Comparison of ENCODE assay signal across 16 cellular contexts in the genomic region with DNA sequence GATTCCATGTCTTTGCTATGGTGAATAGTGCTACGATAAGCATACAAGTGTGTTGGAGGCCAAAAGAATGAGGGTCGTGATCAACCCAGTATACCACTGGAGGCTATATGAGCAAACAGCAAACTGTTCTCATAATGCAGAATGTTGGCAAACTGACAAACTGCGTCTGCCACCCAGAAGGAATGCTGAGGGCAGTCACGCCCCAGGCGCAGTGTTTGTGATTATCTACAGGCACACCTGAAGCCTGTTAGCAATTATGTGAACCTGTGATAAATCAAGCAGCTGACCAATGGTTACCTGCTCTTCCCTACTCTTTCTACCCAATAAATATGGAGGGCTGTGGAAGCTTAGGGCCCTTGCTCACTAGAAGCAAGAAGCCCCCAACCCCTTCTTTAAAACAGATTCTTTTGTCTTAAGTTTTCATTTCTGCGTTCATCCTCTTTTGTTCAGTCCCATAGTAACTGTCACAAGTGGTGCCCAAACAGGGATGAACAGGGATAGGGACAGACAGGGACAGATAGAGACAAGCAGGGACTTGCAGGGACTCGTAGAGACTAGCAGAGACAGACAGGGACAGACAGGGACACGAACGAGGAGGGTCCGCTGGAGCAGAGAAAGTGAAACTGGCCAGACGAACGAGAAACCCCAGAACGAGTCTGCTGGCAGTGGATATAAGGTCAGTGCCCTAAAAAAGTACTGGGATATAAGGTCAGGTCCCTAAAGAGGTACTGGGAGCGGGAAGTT. TPM values are rescaled to one million over a fixed set of nuclear protein-coding genes. Genes with fewer than 3 reads are reported as not detected.
A peak's percentile ranks its signal among the peaks of the same experiment; 100 is the strongest.
DNase-seq lines count a peak whose midpoint lies in the region; ATAC-seq, FAIRE-seq and TF ChIP-seq lines count a peak whose summit lies in the region.
"Had no signal": no experiment of that assay in that cellular context is flagged by ENCODE, and none has a peak within 500 bp of the region (broad histone marks: within the 10 kb centered on the region; RNA-seq: fewer than 3 reads in every experiment).

No MANE protein-coding gene starts in this region.

- no peak for TF ChIP-seq EP300 in stomach (IDR thresholded peaks at IDR 0.05)

- H3K36me3 ChIP-seq in WERI-Rb-1: no peaks in the 10 kb centered on the region; the same call in 1 of the 2 replicates
- H3K36me3 ChIP-seq in keratinocyte (ENCODE audit: control insufficient read depth in 2 of 2, extremely low read depth in 1 of 2, insufficient read depth in 2 of 2, low read length in 2 of 2): no peaks in the 10 kb centered on the region
- H3K36me3 ChIP-seq in stomach: peaks cover 0 to 14% (median 2%) of the 10 kb centered on the region in 4 donors
- no peaks in the 10 kb centered on the region for H3K36me3 ChIP-seq in thyroid gland

- peaks cover 5% of the 10 kb centered on the region for H3K4me1 ChIP-seq in keratinocyte (ENCODE audit: control insufficient read depth, extremely low read depth, insufficient read depth, low read length)
- H3K4me1 ChIP-seq in stomach: peaks cover 0 to 19% (median 2%) of the 10 kb centered on the region in 4 donors
- H3K4me1 ChIP-seq in thyroid gland: no peaks in the 10 kb centered on the region

- no peaks in the 10 kb centered on the region for H3K27me3 ChIP-seq in WERI-Rb-1 (ENCODE audit: insufficient read depth, low read depth, severe bottlenecking)
- peaks cover 5% of the 10 kb centered on the region for H3K27me3 ChIP-seq in keratinocyte (ENCODE audit: control insufficient read depth, extremely low read depth, insufficient read depth, low read length)
- peaks cover 0 to 8% (median 3%) of the 10 kb centered on the region in 3 donors for H3K27me3 ChIP-seq in stomach
- no peaks in the 10 kb centered on the region for H3K27me3 ChIP-seq in thyroid gland

- H3K36me3 Mint-ChIP-seq in activated naive CD8-positive, alpha-beta T cell treated with anti-CD3 and anti-CD28 coated beads, Interleukin-2, amount 50 U/mL, for 24 hours (ENCODE audit: low read depth): no peaks in the 10 kb centered on the region
- H3K36me3 Mint-ChIP-seq: natural killer cell, WTC11 had no signal

- H3K4me2 ChIP-seq in keratinocyte (ENCODE audit: control insufficient read depth, extremely low read depth, insufficient read depth, low read depth, low read length): peak overlapping the region; percentile 39

- DNase-seq in DMS79 treated with DMSO at 0.1 percent for 48 hours (lab: John Stamatoyannopoulos, UW) (peak; percentile 7), DMS79 (lab: John Stamatoyannopoulos, UW) (no peak), WERI-Rb-1 (peak; percentile 58), keratinocyte (ENCODE audit: low read depth, low spot score) (no peak), stomach (peak; percentile 70), SK-N-DZ (ENCODE audit: low spot score) (no peak), thyroid gland (no peak)
- no peak for DNase-seq in activated naive CD8-positive, alpha-beta T cell treated with anti-CD3 and anti-CD28 coated beads, Interleukin-2, amount 50 U/mL, for 24 hours
- DNase-seq: dermis blood vessel endothelial cell, foreskin melanocyte, natural killer cell, NCI-H1092, NCI-H524 treated with DMSO at 0.1 percent for 48 hours had no signal

- H3K9me1 ChIP-seq in keratinocyte (ENCODE audit: control insufficient read depth, extremely low read depth, insufficient read depth, low read length): no peaks in the 10 kb centered on the region

- TF ChIP-seq POLR2A in stomach (IDR thresholded peaks at IDR 0.05): no peak
- no peak for TF ChIP-seq POLR2A in thyroid gland (IDR thresholded peaks at IDR 0.05)

- intact Hi-C loops in stomach (cut with DNase I; ENCODE audit: low total_unique reads) (no loop called here), thyroid gland (cut with DNase I) (no loop called here)

- H3K79me2 ChIP-seq in keratinocyte (ENCODE audit: control insufficient read depth, insufficient read depth, low read length): no peaks in the 10 kb centered on the region

- peaks cover 11% of the 10 kb centered on the region for H3K27me3 Mint-ChIP-seq in activated naive CD8-positive, alpha-beta T cell treated with anti-CD3 and anti-CD28 coated beads, Interleukin-2, amount 50 U/mL, for 24 hours

- ATAC-seq in activated naive CD8-positive, alpha-beta T cell treated with anti-CD3 and anti-CD28 coated beads, Interleukin-2, amount 50 U/mL, for 24 hours: no peak
- ATAC-seq: natural killer cell, WTC11 had no signal

- H3K9me3 Mint-ChIP-seq in activated naive CD8-positive, alpha-beta T cell treated with anti-CD3 and anti-CD28 coated beads, Interleukin-2, amount 50 U/mL, for 24 hours: no peaks in the 10 kb centered on the region
- H3K9me3 Mint-ChIP-seq: natural killer cell, WTC11 had no signal

- no peaks in the 10 kb centered on the region for H4K20me1 ChIP-seq in keratinocyte (ENCODE audit: control insufficient read depth, extremely low read depth, insufficient read depth, low read length)

- peak overlapping the region; percentile 25 for H3K27ac ChIP-seq in WERI-Rb-1
- no peak overlapping the region for H3K27ac ChIP-seq in keratinocyte (ENCODE audit: control insufficient read depth, insufficient read depth, low read length)
- peak overlapping the region in 3 of 5 donors; percentile 8 to 42 (median 38) for H3K27ac ChIP-seq in stomach
- H3K27ac ChIP-seq in thyroid gland: no peak overlapping the region
- H3K27ac ChIP-seq: 22Rv1 had no signal

- no peaks in the 10 kb centered on the region for H3K4me1 Mint-ChIP-seq in activated naive CD8-positive, alpha-beta T cell treated with anti-CD3 and anti-CD28 coated beads, Interleukin-2, amount 50 U/mL, for 24 hours
- H3K4me1 Mint-ChIP-seq: natural killer cell had no signal

- 34 to 47% (median 43%) methylated on average over 14 of the region's 14 CpGs for WGBS in stomach, 5 donors
- WGBS in thyroid gland, 2 donors: 62 to 64% methylated on average over 14 of the region's 14 CpGs

- H3K9me3 ChIP-seq in WERI-Rb-1 (ENCODE audit: severe bottlenecking): peaks cover 2% of the 10 kb centered on the region
- no peaks in the 10 kb centered on the region for H3K9me3 ChIP-seq in keratinocyte (ENCODE audit: control insufficient read depth, low read depth, low read length)
- no peaks in the 10 kb centered on the region for H3K9me3 ChIP-seq in stomach
- H3K9me3 ChIP-seq in thyroid gland: no peaks in the 10 kb centered on the region

- H3K9ac ChIP-seq in keratinocyte (ENCODE audit: control insufficient read depth, extremely low read depth, insufficient read depth, low read length): no peak overlapping the region

- no peak overlapping the region for H3K27ac Mint-ChIP-seq in activated naive CD8-positive, alpha-beta T cell treated with anti-CD3 and anti-CD28 coated beads, Interleukin-2, amount 50 U/mL, for 24 hours
- H3K27ac Mint-ChIP-seq: natural killer cell, WTC11 had no signal

- TF ChIP-seq CTCF in WERI-Rb-1 (IDR thresholded peaks at IDR 0.05; ENCODE audit: low read depth, low read length) (no peak), keratinocyte (optimal IDR thresholded peaks at IDR 0.05 in 1 of 3, IDR thresholded peaks at IDR 0.05 in 1 of 3, conservative IDR thresholded peaks at IDR 0.05 in 1 of 3; ENCODE audit: extremely low read depth in 1 of 3, insufficient read depth in 2 of 3, low read length in 3 of 3) (no peak), stomach (IDR thresholded peaks at IDR 0.05) (no peak), thyroid gland (IDR thresholded peaks at IDR 0.05) (no peak)

- peak; percentile 65 for FAIRE-seq in keratinocyte (lab: Jason Lieb, UNC)

- H2AFZ ChIP-seq in keratinocyte (ENCODE audit: control insufficient read depth, low read length): no peak overlapping the region

- H3K4me3 Mint-ChIP-seq in activated naive CD8-positive, alpha-beta T cell treated with anti-CD3 and anti-CD28 coated beads, Interleukin-2, amount 50 U/mL, for 24 hours: no peak overlapping the region
- H3K4me3 Mint-ChIP-seq: natural killer cell, WTC11 had no signal

- dilution Hi-C loops in keratinocyte (cut with MboI; ENCODE audit: extremely low pct_ligation_motif_present, low sequenced_read_pairs): no loop called here

- H3K4me3 ChIP-seq in WERI-Rb-1 (ENCODE audit: low read depth, low read length): peak overlapping the region; percentile 21
- H3K4me3 ChIP-seq in keratinocyte (ENCODE audit: control insufficient read depth in 2 of 3, extremely low read depth in 1 of 3, insufficient read depth in 2 of 3, low read depth in 1 of 3, low read length in 3 of 3): peak overlapping the region in 2 of 3 experiments; percentile 14 to 47
- peak overlapping the region; percentile 6 to 39 (median 20) for H3K4me3 ChIP-seq in stomach
- H3K4me3 ChIP-seq in thyroid gland (replicated peaks in 1 of 3): no peak overlapping the region

RNA-seq across cellular contexts. Expression of gene CD300LG, which starts 25.1 kb away (rescaled TPM):
- not detected in 3 replicates for polyA plus RNA-seq in keratinocyte
- not detected for polyA plus RNA-seq in keratinocyte (2011; ENCODE audit: low read depth)
- polyA plus RNA-seq in keratinocyte (2011; cell fraction: cytosol; rRNA removed): not detected in 2 replicates
- polyA plus RNA-seq in keratinocyte (2011; cell fraction: nucleus; rRNA removed): not detected in 2 replicates
- not detected in 2 replicates for polyA plus RNA-seq in keratinocyte (2012; ENCODE audit: low replicate concordance)
- polyA minus RNA-seq in keratinocyte: not detected in 3 replicates
- not detected for polyA minus RNA-seq in keratinocyte (2011; cell fraction: cytosol; rRNA and poly(A)+ RNA removed)
- not detected in 2 replicates for polyA minus RNA-seq in keratinocyte (2011; cell fraction: nucleus; rRNA and poly(A)+ RNA removed)
- 1 to 10 TPM in 2 of 5 donors, under 1 TPM in 2, not detected in 1; 0.29 to 3.7 (median 1.5) TPM for total RNA-seq in stomach
- 1 to 10 TPM in 1 of 3 donors, under 1 TPM in 2; 0.37 to 1.1 (median 0.92) TPM for polyA plus RNA-seq in stomach
- polyA plus RNA-seq in SK-N-DZ (2014; cell fraction: cytosol; rRNA removed): not detected in 2 replicates
- polyA plus RNA-seq in SK-N-DZ (2014; cell fraction: nucleus; rRNA removed): not detected in 2 replicates
- total RNA-seq in thyroid gland: 10 to 100 TPM in 1 of 4 donors, 1 to 10 TPM in 3; 1.5 to 22.5 (median 2.2) TPM
- total RNA-seq: natural killer cell, SK-MEL-5, WTC11 had no signal

RNA-seq across cellular contexts. Expression of gene MPP2, which starts 35.2 kb away (rescaled TPM):
- polyA plus RNA-seq in keratinocyte: 0.07 to 0.30 TPM (median 0.12 TPM) in 3 replicates
- polyA plus RNA-seq in keratinocyte (2011; ENCODE audit: low read depth): not detected
- polyA plus RNA-seq in keratinocyte (2011; cell fraction: cytosol; rRNA removed): 0.06 and 0.13 TPM in 2 replicates
- 0.11 and 0.13 TPM in 2 replicates for polyA plus RNA-seq in keratinocyte (2011; cell fraction: nucleus; rRNA removed)
- polyA plus RNA-seq in keratinocyte (2012; ENCODE audit: low replicate concordance): 0.04 and 0.09 TPM in 2 replicates
- polyA minus RNA-seq in keratinocyte: 0.13 to 0.23 TPM in 2 of 3 replicates, not detected in the other
- polyA minus RNA-seq in keratinocyte (2011; cell fraction: cytosol; rRNA and poly(A)+ RNA removed): not detected
- polyA minus RNA-seq in keratinocyte (2011; cell fraction: nucleus; rRNA and poly(A)+ RNA removed): 0.16 and 0.32 TPM in 2 replicates
- 1 to 10 TPM in 3 of 5 donors, under 1 TPM in 2; 0.43 to 6.4 (median 4.3) TPM for total RNA-seq in stomach
- polyA plus RNA-seq in stomach: 1 to 10 TPM; 1.1 to 2.0 (median 1.6) TPM
- polyA plus RNA-seq in SK-N-DZ (2014; cell fraction: cytosol; rRNA removed): 10.6 and 13.0 TPM in 2 replicates
- polyA plus RNA-seq in SK-N-DZ (2014; cell fraction: nucleus; rRNA removed): 8.4 and 11.4 TPM in 2 replicates
- total RNA-seq in thyroid gland: 10 to 100 TPM in 1 of 4 donors, 1 to 10 TPM in 3; 6.5 to 30.8 (median 9.0) TPM

RNA-seq across cellular contexts. Expression of gene MPP3, which starts 39.2 kb away (rescaled TPM):
- 6.5 to 7.4 TPM (median 7.0 TPM) in 3 replicates for polyA plus RNA-seq in keratinocyte
- polyA plus RNA-seq in keratinocyte (2011; ENCODE audit: low read depth): 3.2 TPM
- 2.1 and 2.4 TPM in 2 replicates for polyA plus RNA-seq in keratinocyte (2011; cell fraction: cytosol; rRNA removed)
- polyA plus RNA-seq in keratinocyte (2011; cell fraction: nucleus; rRNA removed): 36.9 TPM in 2 replicates
- polyA plus RNA-seq in keratinocyte (2012; ENCODE audit: low replicate concordance): 5.4 and 5.5 TPM in 2 replicates
- 4.7 to 6.9 TPM (median 4.9 TPM) in 3 replicates for polyA minus RNA-seq in keratinocyte
- 2.3 TPM for polyA minus RNA-seq in keratinocyte (2011; cell fraction: cytosol; rRNA and poly(A)+ RNA removed)
- polyA minus RNA-seq in keratinocyte (2011; cell fraction: nucleus; rRNA and poly(A)+ RNA removed): 9.0 and 12.4 TPM in 2 replicates
- total RNA-seq in stomach: 10 to 100 TPM in 4 of 5 donors, 1 to 10 TPM in 1; 7.2 to 22.8 (median 17.4) TPM
- polyA plus RNA-seq in stomach: 1 to 10 TPM in 2 of 3 donors, under 1 TPM in 1; 0.31 to 9.3 (median 2.4) TPM
- polyA plus RNA-seq in SK-N-DZ (2014; cell fraction: cytosol; rRNA removed): 5.8 and 8.7 TPM in 2 replicates
- polyA plus RNA-seq in SK-N-DZ (2014; cell fraction: nucleus; rRNA removed): 38.7 and 55.2 TPM in 2 replicates
- 10 to 100 TPM in 3 of 4 donors, 1 to 10 TPM in 1; 7.1 to 20.5 (median 15.4) TPM for total RNA-seq in thyroid gland
- total RNA-seq: natural killer cell had no signal

Comparison
In these comparisons a context has a peak if more than half of its experiments do, and no peak if none do; other contexts are left out.
1. DNase-seq: peak in DMS79 treated with DMSO at 0.1 percent for 48 hours (single experiment), WERI-Rb-1 (single experiment) and stomach (single experiment); none in DMS79 (single experiment), keratinocyte (single experiment), SK-N-DZ (single experiment), thyroid gland (0 of 2) and activated naive CD8-positive, alpha-beta T cell treated with anti-CD3 and anti-CD28 coated beads, Interleukin-2, amount 50 U/mL, for 24 hours (single experiment).
2. H3K27ac ChIP-seq: peak in WERI-Rb-1 (single experiment) and stomach (3 of 5); none in keratinocyte (single experiment) and thyroid gland (0 of 3).
3. H3K4me3 ChIP-seq: peak in WERI-Rb-1 (single experiment), keratinocyte (2 of 3) and stomach (4 of 4); none in thyroid gland (0 of 3).